Comparison of ENCODE assay signal across 8 cellular contexts in the genomic region with DNA sequence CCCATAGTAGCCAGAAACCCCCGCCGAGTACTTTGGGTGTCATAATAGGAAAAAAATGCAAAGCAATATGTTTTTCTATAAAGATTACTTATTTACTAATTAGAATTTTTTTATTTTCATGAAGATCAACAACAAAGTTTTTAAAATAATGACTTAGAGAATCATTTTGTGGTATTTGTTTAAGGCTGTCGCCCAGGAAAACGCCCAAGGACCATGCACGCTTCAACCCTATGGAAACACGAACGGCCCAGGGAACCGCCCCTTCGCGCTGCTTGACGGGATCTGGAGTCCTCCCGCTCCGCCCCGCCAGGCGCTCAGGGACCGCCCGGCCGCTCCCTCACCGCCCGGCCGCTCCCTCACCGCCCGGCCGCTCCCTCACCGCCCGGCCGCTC. TPM values are rescaled to one million over a fixed set of nuclear protein-coding genes. Genes with fewer than 3 reads are reported as not detected.
DNase-seq lines count a peak whose midpoint lies in the region; ATAC-seq and TF ChIP-seq lines count a peak whose summit lies in the region.

No MANE protein-coding gene starts in this region.

- H3K4me2 ChIP-seq in BLaER1, result peak overlapping the region; percentile 66
- no peak overlapping the region for H3K4me2 ChIP-seq in neuronal stem cell (ENCODE audit: insufficient read depth, low read length, poor library complexity, severe bottlenecking)

- peak; percentile 91 to 97 (median 96) for DNase-seq in Peyer's patch
- DNase-seq in activated T-cell treated with anti-CD3 and anti-CD28 coated beads, Interleukin-2, amount 50 U/mL, for 72 hours, result peak; percentile 91 to 94
- DNase-seq in Right ventricle myocardium inferior (ENCODE audit: missing footprints), result peak; percentile 98
- no peak for DNase-seq in skeletal muscle cell (ENCODE audit: low read depth)
- no peak for DNase-seq in neuronal stem cell (ENCODE audit: low spot score)

- intact Hi-C loops in Right ventricle myocardium inferior (cut with DNase I), result loop anchor here (5.0 kb wide), 1 partner anchor 67 kb away; no protein-coding TSS in a partner anchor

- no peak for TF ChIP-seq CTCF in Peyer's patch (IDR thresholded peaks at IDR 0.05)

- H3K9me3 ChIP-seq in BLaER1, result no peaks in the 10 kb centered on the region
- no peaks in the 10 kb centered on the region for H3K9me3 ChIP-seq in Peyer's patch
- H3K9me3 ChIP-seq in neuronal stem cell (replicated peaks in 1 of 2; ENCODE audit: control insufficient read depth in 2 of 2, insufficient read depth in 1 of 2, low read depth in 1 of 2, low read length in 2 of 2), result no peaks in the 10 kb centered on the region

- no peak overlapping the region for H4K91ac ChIP-seq in neuronal stem cell (ENCODE audit: low read depth, low read length, poor library complexity)

- no peak overlapping the region for H3K9ac ChIP-seq in BLaER1
- no peak overlapping the region for H3K9ac ChIP-seq in neuronal stem cell (ENCODE audit: low read depth, low read length, poor library complexity)

- H2BK120ac ChIP-seq in neuronal stem cell (ENCODE audit: low read depth, low read length), result no peak overlapping the region

- H3K4me3 Mint-ChIP-seq in activated T-cell treated with anti-CD3 and anti-CD28 coated beads, Interleukin-2, amount 50 U/mL, for 72 hours, result peak overlapping the region; percentile 92 to 94

- no peak overlapping the region for H2BK15ac ChIP-seq in neuronal stem cell (ENCODE audit: low read length)

- no peak overlapping the region for H2AFZ ChIP-seq in neuronal stem cell (ENCODE audit: low read length)

- H3K27me3 ChIP-seq in BLaER1 (no peaks in the 10 kb centered on the region), Peyer's patch (no peaks in the 10 kb centered on the region), neuronal stem cell (ENCODE audit: control insufficient read depth in 3 of 3, insufficient read depth in 3 of 3, low read depth in 1 of 3, low read length in 3 of 3) (no peaks in the 10 kb centered on the region)

- H3K4ac ChIP-seq in neuronal stem cell (ENCODE audit: low read length), result no peak overlapping the region

- no peaks in the 10 kb centered on the region for H3K79me1 ChIP-seq in neuronal stem cell (ENCODE audit: low read depth, low read length)

- H3K4me3 ChIP-seq in BLaER1 (peak overlapping the region; percentile 82), Peyer's patch (peak overlapping the region in 2 of 4 donors; percentile 9 to 36), skeletal muscle cell (ENCODE audit: low read depth, low read length) (peak overlapping the region; percentile 25), neuronal stem cell (ENCODE audit: low read length in 2 of 2) (peak overlapping the region in 1 of 2 donors; percentile 18)

- H3K36me3 Mint-ChIP-seq in activated T-cell treated with anti-CD3 and anti-CD28 coated beads, Interleukin-2, amount 50 U/mL, for 72 hours (ENCODE audit: insufficient read depth in 2 of 2), result peaks cover 11 to 29% of the 10 kb centered on the region in 2 donors

- H3K14ac ChIP-seq in neuronal stem cell (ENCODE audit: low read length), result no peak overlapping the region

- H4K20me1 ChIP-seq in BLaER1, result peaks cover 44% of the 10 kb centered on the region

- no peak overlapping the region for H3K23ac ChIP-seq in neuronal stem cell (ENCODE audit: low read depth, low read length, poor library complexity)

- H2BK5ac ChIP-seq in neuronal stem cell (ENCODE audit: low read length), result no peak overlapping the region

- H3K27ac ChIP-seq in BLaER1, result no peak overlapping the region
- H3K27ac ChIP-seq in Peyer's patch, result no peak overlapping the region
- H3K27ac ChIP-seq in neuronal stem cell (replicated peaks; ENCODE audit: low read length), result no peak overlapping the region

- peaks cover 34% of the 10 kb centered on the region for H3K36me3 ChIP-seq in BLaER1
- peaks cover 0 to 11% (median 0%) of the 10 kb centered on the region in 3 donors for H3K36me3 ChIP-seq in Peyer's patch
- H3K36me3 ChIP-seq in neuronal stem cell (replicated peaks in 1 of 2; ENCODE audit: control insufficient read depth in 2 of 2, insufficient read depth in 2 of 2, low read length in 2 of 2), result peaks cover 21 to 39% of the 10 kb centered on the region in 2 donors

- H3K4me1 ChIP-seq in BLaER1 (peaks cover 31% of the 10 kb centered on the region), Peyer's patch (peaks cover 0 to 6% (median 0%) of the 10 kb centered on the region in 4 donors), neuronal stem cell (ENCODE audit: control insufficient read depth in 2 of 2, insufficient read depth in 1 of 2, low read depth in 1 of 2, low read length in 2 of 2) (peaks cover 6 to 7% of the 10 kb centered on the region in 2 donors)

- H3K9me3 Mint-ChIP-seq in activated T-cell treated with anti-CD3 and anti-CD28 coated beads, Interleukin-2, amount 50 U/mL, for 72 hours, result no peaks in the 10 kb centered on the region

- peaks cover 20% of the 10 kb centered on the region for H3K4me1 Mint-ChIP-seq in activated T-cell treated with anti-CD3 and anti-CD28 coated beads, Interleukin-2, amount 50 U/mL, for 72 hours (ENCODE audit: low read depth)

- no peak overlapping the region for H2BK12ac ChIP-seq in neuronal stem cell (ENCODE audit: low read length)

- WGBS in neuronal stem cell (ENCODE audit: extremely low coverage in 2 of 2, insufficient read length in 2 of 2, insufficient replicate concordance in 1 of 2), 2 donors, result no CpG with 5 or more reads among the region's 27 CpGs

- H3K27ac Mint-ChIP-seq in activated T-cell treated with anti-CD3 and anti-CD28 coated beads, Interleukin-2, amount 50 U/mL, for 72 hours, result peak overlapping the region; percentile 77

- H2AK5ac ChIP-seq in neuronal stem cell (ENCODE audit: low read depth, low read length), result no peak overlapping the region

- H3K27me3 Mint-ChIP-seq in activated T-cell treated with anti-CD3 and anti-CD28 coated beads, Interleukin-2, amount 50 U/mL, for 72 hours (ENCODE audit: low read depth), result no peaks in the 10 kb centered on the region

- H3K18ac ChIP-seq in neuronal stem cell (ENCODE audit: low read length), result no peak overlapping the region

- ATAC-seq in GM21360 (IDR thresholded peaks at IDR 0.05; ENCODE audit: unreplicated experiment) (peak; percentile 91), HG03575 (IDR thresholded peaks at IDR 0.05; ENCODE audit: extremely low read depth, insufficient number of reproducible peaks, low FRiP score, unreplicated experiment) (peak; percentile 59), Right ventricle myocardium inferior (peak; percentile 96)
- peak; percentile 86 to 87 for ATAC-seq in activated T-cell treated with anti-CD3 and anti-CD28 coated beads, Interleukin-2, amount 50 U/mL, for 72 hours (replicated peaks in 1 of 2)

- H4K8ac ChIP-seq in neuronal stem cell (ENCODE audit: low read depth, low read length), result no peak overlapping the region

- TF ChIP-seq POLR2A in Peyer's patch (IDR thresholded peaks at IDR 0.05), result no peak

RNA-seq across cellular contexts. Expression of a gene that starts 0.4 kb away (rescaled TPM):
- 10 to 100 TPM; 11.7 to 21.5 (median 15.2) TPM for total RNA-seq in Peyer's patch
- 100 to 1,000 TPM; 193 to 201 TPM for total RNA-seq in activated T-cell treated with anti-CD3 and anti-CD28 coated beads, Interleukin-2, amount 50 U/mL, for 72 hours
- 20.8 TPM for total RNA-seq in Right ventricle myocardium inferior
- 370 TPM for polyA plus RNA-seq in neuronal stem cell (2013, experiment 1 of 2)
- polyA plus RNA-seq in neuronal stem cell (2013, experiment 2 of 2), result 366 TPM

RNA-seq across cellular contexts. Expression of a gene that starts 38.9 kb away (rescaled TPM):
- total RNA-seq in Peyer's patch, result 10 to 100 TPM in 2 of 4 donors, 1 to 10 TPM in 2; 5.0 to 13.0 (median 9.5) TPM
- 10 to 100 TPM; 16.2 to 24.8 TPM for total RNA-seq in activated T-cell treated with anti-CD3 and anti-CD28 coated beads, Interleukin-2, amount 50 U/mL, for 72 hours
- total RNA-seq in Right ventricle myocardium inferior, result 8.3 TPM
- 24.2 TPM for polyA plus RNA-seq in neuronal stem cell (2013, experiment 1 of 2)
- polyA plus RNA-seq in neuronal stem cell (2013, experiment 2 of 2), result 24.1 TPM

Comparison
In these comparisons a context has a peak if more than half of its experiments do, and no peak if none do; other contexts are left out.
1. DNase-seq: peak in Peyer's patch (3 of 3), activated T-cell treated with anti-CD3 and anti-CD28 coated beads, Interleukin-2, amount 50 U/mL, for 72 hours (2 of 2) and Right ventricle myocardium inferior (single experiment); none in skeletal muscle cell (single experiment) and neuronal stem cell (single experiment).
2. Peak in every context shown above with its lines, with median percentiles within 50 percentile points of each other: ATAC-seq.